In genomic region chr12:130826151-130826801, GRCh38 we compare ENCODE assay signal across 7 cellular contexts. TPM values are rescaled to one million over a fixed set of nuclear protein-coding genes. Genes with fewer than 3 reads are reported as not detected.
DNase-seq lines count a peak whose midpoint lies in the region; ATAC-seq and TF ChIP-seq lines count a peak whose summit lies in the region.

No MANE protein-coding gene starts in this region.

- H3K4me1 ChIP-seq in OCI-LY3 (ENCODE audit: low read length): no peaks in the 10 kb centered on the region
- H3K4me1 ChIP-seq in foreskin keratinocyte: no peaks in the 10 kb centered on the region

- no peaks in the 10 kb centered on the region for H3K27me3 Mint-ChIP-seq in activated T-cell treated with anti-CD3 and anti-CD28 coated beads, Interleukin-2, amount 50 U/mL, for 72 hours (ENCODE audit: low read depth)

- no peak overlapping the region for H3K9ac ChIP-seq in OCI-LY3 (ENCODE audit: low read length)

- TF ChIP-seq CTCF in GM12875 (IDR thresholded peaks at IDR 0.05; ENCODE audit: borderline replicate concordance, insufficient read depth, low read depth, low read length) (peak; percentile 69), OCI-LY3 (IDR thresholded peaks at IDR 0.05; ENCODE audit: low read depth, low read length) (peak; percentile 81), foreskin keratinocyte (conservative IDR thresholded peaks at IDR 0.05) (peak; percentile 76)

- H3K4me2 ChIP-seq in OCI-LY3 (ENCODE audit: low read length): no peak overlapping the region

- ATAC-seq in activated T-cell treated with anti-CD3 and anti-CD28 coated beads, Interleukin-2, amount 50 U/mL, for 72 hours (replicated peaks in 1 of 2): peak; percentile 87 to 94
- ATAC-seq in foreskin keratinocyte: peak; percentile 92
- ATAC-seq in sciatic nerve: peak; percentile 73
- no peak for ATAC-seq in GM18498 (IDR thresholded peaks at IDR 0.05; ENCODE audit: unreplicated experiment)

- peak; percentile 66 to 84 for DNase-seq in activated T-cell treated with anti-CD3 and anti-CD28 coated beads, Interleukin-2, amount 50 U/mL, for 72 hours
- DNase-seq in foreskin keratinocyte: peak in 1 of 2 donors; percentile 17
- no peak for DNase-seq in sciatic nerve (ENCODE audit: low spot score)
- DNase-seq in globus pallidus (ENCODE audit: low spot score): no peak

- no peak overlapping the region for H3K27ac Mint-ChIP-seq in activated T-cell treated with anti-CD3 and anti-CD28 coated beads, Interleukin-2, amount 50 U/mL, for 72 hours

- H3K4me1 Mint-ChIP-seq in activated T-cell treated with anti-CD3 and anti-CD28 coated beads, Interleukin-2, amount 50 U/mL, for 72 hours (ENCODE audit: low read depth): peaks cover 14% of the 10 kb centered on the region

- H3K79me2 ChIP-seq in OCI-LY3 (ENCODE audit: low read length): peaks cover 12% of the 10 kb centered on the region; the same call in 1 of the 2 replicates

- intact Hi-C loops in sciatic nerve (cut with DNase I): no loop called here

- no peak overlapping the region for H2AFZ ChIP-seq in OCI-LY3 (ENCODE audit: low read depth, low read length)

- H3K9me3 ChIP-seq in OCI-LY3 (ENCODE audit: insufficient read depth, low read length): no peaks in the 10 kb centered on the region

- H3K27ac ChIP-seq in OCI-LY3 (ENCODE audit: low read length) (no peak overlapping the region), foreskin keratinocyte (no peak overlapping the region)

- no peaks in the 10 kb centered on the region for H3K9me3 Mint-ChIP-seq in activated T-cell treated with anti-CD3 and anti-CD28 coated beads, Interleukin-2, amount 50 U/mL, for 72 hours

- H3K4me3 Mint-ChIP-seq in activated T-cell treated with anti-CD3 and anti-CD28 coated beads, Interleukin-2, amount 50 U/mL, for 72 hours: no peak overlapping the region

- H3K36me3 Mint-ChIP-seq in activated T-cell treated with anti-CD3 and anti-CD28 coated beads, Interleukin-2, amount 50 U/mL, for 72 hours (ENCODE audit: insufficient read depth in 2 of 2): peaks cover 0 to 3% of the 10 kb centered on the region in 2 donors

- no peaks in the 10 kb centered on the region for H4K20me1 ChIP-seq in OCI-LY3 (ENCODE audit: insufficient read depth, low read length)

- no peak overlapping the region for H3K4me3 ChIP-seq in GM12875 (ENCODE audit: low read depth, low read length)
- H3K4me3 ChIP-seq in OCI-LY3 (ENCODE audit: low read length): no peak overlapping the region

- H3K36me3 ChIP-seq in OCI-LY3 (replicated peaks; ENCODE audit: low read depth, low read length): peaks cover 6% of the 10 kb centered on the region

- H3K27me3 ChIP-seq in OCI-LY3 (ENCODE audit: low read depth, low read length) (no peaks in the 10 kb centered on the region), foreskin keratinocyte (no peaks in the 10 kb centered on the region)

RNA-seq across cellular contexts. Expression of gene STX2, which starts 12.8 kb away (rescaled TPM):
- 10 to 100 TPM; 11.9 to 13.2 TPM for total RNA-seq in activated T-cell treated with anti-CD3 and anti-CD28 coated beads, Interleukin-2, amount 50 U/mL, for 72 hours
- total RNA-seq in foreskin keratinocyte (19.0 and 21.3 TPM in 2 replicates), sciatic nerve (35.0 TPM)
- 10.3 and 11.7 TPM in 2 replicates for polyA plus RNA-seq in foreskin keratinocyte

RNA-seq across cellular contexts. Expression of gene RAN, which starts 45.6 kb away (rescaled TPM):
- total RNA-seq in activated T-cell treated with anti-CD3 and anti-CD28 coated beads, Interleukin-2, amount 50 U/mL, for 72 hours: 1,000 to 10,000 TPM; 1,100 to 1,397 TPM
- total RNA-seq in foreskin keratinocyte: 1,308 and 1,316 TPM in 2 replicates
- 1,431 and 1,595 TPM in 2 replicates for polyA plus RNA-seq in foreskin keratinocyte
- 223 TPM for total RNA-seq in sciatic nerve

Comparison
In these comparisons a context has a peak if more than half of its experiments do, and no peak if none do; other contexts are left out.
1. DNase-seq: peak in activated T-cell treated with anti-CD3 and anti-CD28 coated beads, Interleukin-2, amount 50 U/mL, for 72 hours (2 of 2); none in sciatic nerve (single experiment) and globus pallidus (single experiment).
2. Peak in every context shown above with its lines, with median percentiles within 50 percentile points of each other: CTCF ChIP-seq.